ENCODE assay signal across 25 cellular contexts in the genomic region with DNA sequence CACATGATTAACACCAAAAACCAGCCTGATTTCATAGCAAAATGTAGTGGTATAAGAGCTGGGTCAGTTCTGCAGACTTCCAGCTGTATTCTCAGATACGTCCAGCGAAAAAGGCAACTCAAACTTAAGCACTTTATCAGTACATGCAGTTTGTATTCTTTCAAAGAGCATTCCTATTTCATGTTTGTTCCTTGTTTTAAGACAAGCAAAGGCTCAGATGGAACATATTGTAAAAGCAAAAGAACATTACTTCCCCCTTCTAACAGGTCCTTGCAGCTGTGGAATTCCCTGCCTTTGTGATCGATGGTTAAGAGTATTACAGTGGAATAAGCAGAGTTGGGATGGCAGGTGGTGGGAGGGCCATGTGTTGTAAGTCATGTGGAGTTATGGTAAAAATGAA.
DNase-seq lines count a peak whose midpoint lies in the region; ATAC-seq, FAIRE-seq and TF ChIP-seq lines count a peak whose summit lies in the region.
"Had no signal": no experiment of that assay in that cellular context is flagged by ENCODE, and none has a peak within 500 bp of the region (broad histone marks: within the 10 kb centered on the region; RNA-seq: fewer than 3 reads in every experiment).

No MANE protein-coding gene starts in this region.

- H3K36me3 ChIP-seq in pancreas: no peaks in the 10 kb centered on the region
- H3K36me3 ChIP-seq: tibial artery had no signal

- FAIRE-seq in pancreas (lab: Jason Lieb, UNC): no peak
- FAIRE-seq: islet of Langerhans had no signal

- WGBS in pancreas, 2 donors: 36 to 38% methylated on average over 3 of the region's 3 CpGs

- no peaks in the 10 kb centered on the region for H3K9me3 ChIP-seq in pancreas
- H3K9me3 ChIP-seq: body of pancreas, tibial artery had no signal

- H3K27me3 ChIP-seq in pancreas: no peaks in the 10 kb centered on the region
- H3K27me3 ChIP-seq: body of pancreas, dorsolateral prefrontal cortex, tibial artery had no signal

- ATAC-seq in pancreas: peak; percentile 23 to 72 (median 55)
- no peak for ATAC-seq in HG02852 (IDR thresholded peaks at IDR 0.05; ENCODE audit: unreplicated experiment)
- ATAC-seq: activated T-cell treated with anti-CD3 and anti-CD28 coated beads, Interleukin-2, amount 50 U/mL, for 4 hours; body of pancreas; natural killer cell; PC-3; SK-N-SH treated with all-trans-retinoic acid at 6 μM for 48 hours; stimulated activated naive CD8-positive, alpha-beta T cell treated with anti-CD3 and anti-CD28 coated beads, Interleukin-15, amount 100 ng/mL, for 72 hours; WTC11 had no signal

- H3K27ac ChIP-seq in VCaP (peak overlapping the region; percentile 3; the same call in 1 of the 2 replicates), pancreas (no peak overlapping the region)
- H3K27ac ChIP-seq: dorsolateral prefrontal cortex, tibial artery had no signal

- intact Hi-C loops in pancreas (cut with DNase I): no loop called here

- peak overlapping the region; percentile 18; the same call in 1 of the 2 replicates for H3K4me3 ChIP-seq in GM12864 (ENCODE audit: low read depth, low read length)
- no peak overlapping the region for H3K4me3 ChIP-seq in pancreas
- H3K4me3 ChIP-seq: body of pancreas, tibial artery had no signal

- no peak for TF ChIP-seq CTCF in GM12864 (IDR thresholded peaks at IDR 0.05; ENCODE audit: low read depth, low read length, missing control alignments)
- TF ChIP-seq CTCF in VCaP (conservative IDR thresholded peaks at IDR 0.05): no peak
- no peak for TF ChIP-seq CTCF in pancreas (IDR thresholded peaks at IDR 0.05)

- no peak for DNase-seq in GM12864 (ENCODE audit: low read depth)
- peak; percentile 9 for DNase-seq in NCI-H526 treated with DMSO at 0.1 percent for 48 hours (lab: John Stamatoyannopoulos, UW)
- peak in 1 of 6 donors; percentile 9 for DNase-seq in pancreas
- no peak for DNase-seq in GOT3 (lab: John Stamatoyannopoulos, UW)
- DNase-seq in NOMO-1 treated with dmso at 0.1 percent for 144 hours (lab: John Stamatoyannopoulos, UW; ENCODE audit: unreplicated experiment): no peak
- DNase-seq: activated CD4-positive, alpha-beta T cell treated with anti-CD3 and anti-CD28 coated beads, Interleukin-2, amount 50 U/mL, for 1 hour; activated naive CD4-positive, alpha-beta T cell; activated T-cell treated with anti-CD3 and anti-CD28 coated beads, Interleukin-2, amount 50 U/mL, for 4 hours; dorsolateral prefrontal cortex; H7; IMR-90; midbrain; natural killer cell; NCI-H1105 treated with DMSO at 0.1 percent for 48 hours; NCI-H2029 treated with DMSO at 0.1 percent for 48 hours; NCI-H69; PC-3; stimulated activated naive CD8-positive, alpha-beta T cell treated with anti-CD3 and anti-CD28 coated beads, Interleukin-15, amount 100 ng/mL, for 72 hours; tibial artery had no signal

- H3K4me1 ChIP-seq in pancreas: peaks cover 0 to 11% (median 11%) of the 10 kb centered on the region in 3 donors
- H3K4me1 ChIP-seq: tibial artery had no signal
